In genomic region chr1:63782982-63783381, GRCh38 we compare ENCODE assay signal across 30 cellular contexts. TPM values are rescaled to one million over a fixed set of nuclear protein-coding genes. Genes with fewer than 3 reads are reported as not detected.
"Had no signal": no experiment of that assay in that cellular context is flagged by ENCODE, and none has a peak within 500 bp of the region (broad histone marks: within the 10 kb centered on the region; RNA-seq: fewer than 3 reads in every experiment).

No MANE protein-coding gene starts in this region.

- H3K4me3 ChIP-seq: adrenal gland, breast epithelium, hepatocyte, left lung, ovary, psoas muscle, right lobe of liver, skin epidermis, tibial artery had no signal

- DNase-seq: activated B cell treated with CpG ODN at 0.5 μM for 24 hours; activated CD4-positive, alpha-beta T cell treated with anti-CD3 and anti-CD28 coated beads for 36 hours; activated CD4-positive, alpha-beta T cell treated with anti-CD3 and anti-CD28 coated beads, Interleukin-2, amount 50 U/mL, for 4 hours; activated CD8-positive, alpha-beta memory T cell treated with anti-CD3 and anti-CD28 coated beads, Interleukin-2, amount 50 U/mL, for 48 hours; activated naive CD4-positive, alpha-beta T cell; activated T-cell treated with anti-CD3 and anti-CD28 coated beads, Interleukin-2, amount 50 U/mL, for 4 hours; adrenal gland; effector CD4-positive, alpha-beta T cell; glutamatergic neuron; immature natural killer cell; left lung; naive thymus-derived CD8-positive, alpha-beta T cell; ovary; psoas muscle; right lobe of liver; stimulated activated CD4-positive, alpha-beta T cell treated with anti-CD3 and anti-CD28 coated beads, Interleukin-1b, Interleukin-23, amount 100 ng/mL, for 48 hours; stimulated activated naive CD8-positive, alpha-beta T cell treated with anti-CD3 and anti-CD28 coated beads, Interleukin-15, amount 100 ng/mL, for 72 hours; T1000; tibial artery had no signal

- H3K27ac Mint-ChIP-seq: activated B cell treated with CpG ODN at 0.5 μM for 24 hours; activated CD4-positive, alpha-beta T cell treated with anti-CD3 and anti-CD28 coated beads for 36 hours; activated naive CD8-positive, alpha-beta T cell; activated T-helper 2 cell treated with anti-CD3 and anti-CD28 coated beads, Interferon-gamma antibody, Interleukin-2, Interleukin-4, amounts not matched to agents 10 μg/mL and 5 μg/mL and 100 μg/mL, durations not matched to agents 14 hours and 24 hours and 36 hours; immature natural killer cell; mesothelial cell of epicardium; naive thymus-derived CD8-positive, alpha-beta T cell; stimulated activated effector memory CD8-positive, alpha-beta T cell treated with anti-CD3 and anti-CD28 coated beads, Interleukin-12 subunit alpha, Interleukin-12 subunit beta, amount 100 ng/mL, for 72 hours; stimulated activated naive CD8-positive, alpha-beta T cell treated with anti-CD3 and anti-CD28 coated beads, Interleukin-15, amount 100 ng/mL, for 72 hours; T-helper 1 cell treated with Interleukin-12 subunit alpha and Interleukin-12 subunit beta and Interleukin-4 antibody, amounts not matched to agents 30 μg/mL and 1 μg/mL, for 36 hours had no signal

- H3K4me3 Mint-ChIP-seq: activated B cell treated with CpG ODN at 0.5 μM for 24 hours; activated CD4-positive, alpha-beta T cell treated with anti-CD3 and anti-CD28 coated beads for 36 hours; activated naive CD8-positive, alpha-beta T cell; activated T-cell treated with anti-CD3 and anti-CD28 coated beads, Interleukin-2, amount 50 U/mL, for 4 hours; immature natural killer cell; mesothelial cell of epicardium; naive thymus-derived CD8-positive, alpha-beta T cell; stimulated activated effector memory CD8-positive, alpha-beta T cell treated with anti-CD3 and anti-CD28 coated beads, Interleukin-12 subunit alpha, Interleukin-12 subunit beta, amount 100 ng/mL, for 72 hours; stimulated activated naive CD8-positive, alpha-beta T cell treated with anti-CD3 and anti-CD28 coated beads, Interleukin-15, amount 100 ng/mL, for 72 hours; T-helper 1 cell treated with Interleukin-12 subunit alpha and Interleukin-12 subunit beta and Interleukin-4 antibody, amounts not matched to agents 30 μg/mL and 1 μg/mL, for 36 hours had no signal

- ATAC-seq: activated CD4-positive, alpha-beta T cell treated with anti-CD3 and anti-CD28 coated beads for 36 hours; activated T-cell treated with anti-CD3 and anti-CD28 coated beads, Interleukin-2, amount 50 U/mL, for 4 hours; esophagus mucosa; left lung; naive thymus-derived CD8-positive, alpha-beta T cell; psoas muscle; right lobe of liver; stimulated activated effector memory CD8-positive, alpha-beta T cell treated with anti-CD3 and anti-CD28 coated beads, Interleukin-12 subunit alpha, Interleukin-12 subunit beta, amount 100 ng/mL, for 72 hours; stimulated activated naive CD8-positive, alpha-beta T cell treated with anti-CD3 and anti-CD28 coated beads, Interleukin-15, amount 100 ng/mL, for 72 hours had no signal

- H3K27ac ChIP-seq: adrenal gland, breast epithelium, hepatocyte, left lung, neutrophil, ovary, psoas muscle, right lobe of liver, skin epidermis, tibial artery had no signal

- H3K4me1 ChIP-seq: adrenal gland, breast epithelium had no signal

- H3K4me2 ChIP-seq: hepatocyte had no signal

- H3K4me1 Mint-ChIP-seq: activated B cell treated with CpG ODN at 0.5 μM for 24 hours; activated CD4-positive, alpha-beta T cell treated with anti-CD3 and anti-CD28 coated beads for 36 hours; immature natural killer cell; naive thymus-derived CD8-positive, alpha-beta T cell; stimulated activated effector memory CD8-positive, alpha-beta T cell treated with anti-CD3 and anti-CD28 coated beads, Interleukin-12 subunit alpha, Interleukin-12 subunit beta, amount 100 ng/mL, for 72 hours; stimulated activated naive CD8-positive, alpha-beta T cell treated with anti-CD3 and anti-CD28 coated beads, Interleukin-15, amount 100 ng/mL, for 72 hours had no signal

- H3K36me3 ChIP-seq: adrenal gland, breast epithelium, left lung, neutrophil, ovary, right lobe of liver, tibial artery had no signal

- H3K9me3 ChIP-seq: adrenal gland, breast epithelium, left lung, neutrophil, ovary, psoas muscle, right lobe of liver, tibial artery had no signal

- H3K36me3 Mint-ChIP-seq: activated naive CD8-positive, alpha-beta T cell; immature natural killer cell; mesothelial cell of epicardium; naive thymus-derived CD8-positive, alpha-beta T cell; stimulated activated effector memory CD8-positive, alpha-beta T cell treated with anti-CD3 and anti-CD28 coated beads, Interleukin-12 subunit alpha, Interleukin-12 subunit beta, amount 100 ng/mL, for 72 hours had no signal

- H3K27me3 ChIP-seq: adrenal gland, breast epithelium, hepatocyte, left lung, ovary, right lobe of liver, tibial artery had no signal

- H2AFZ ChIP-seq: hepatocyte had no signal

- H3K9me3 Mint-ChIP-seq: activated B cell treated with CpG ODN at 0.5 μM for 24 hours; activated T-cell treated with anti-CD3 and anti-CD28 coated beads, Interleukin-2, amount 50 U/mL, for 4 hours; activated T-helper 2 cell treated with anti-CD3 and anti-CD28 coated beads, Interferon-gamma antibody, Interleukin-2, Interleukin-4, amounts not matched to agents 10 μg/mL and 5 μg/mL and 100 μg/mL, durations not matched to agents 14 hours and 24 hours and 36 hours; immature natural killer cell; mesothelial cell of epicardium; naive thymus-derived CD8-positive, alpha-beta T cell; stimulated activated effector memory CD8-positive, alpha-beta T cell treated with anti-CD3 and anti-CD28 coated beads, Interleukin-12 subunit alpha, Interleukin-12 subunit beta, amount 100 ng/mL, for 72 hours; stimulated activated naive CD8-positive, alpha-beta T cell treated with anti-CD3 and anti-CD28 coated beads, Interleukin-15, amount 100 ng/mL, for 72 hours; T-helper 1 cell treated with Interleukin-12 subunit alpha and Interleukin-12 subunit beta and Interleukin-4 antibody, amounts not matched to agents 30 μg/mL and 1 μg/mL, for 36 hours had no signal

RNA-seq across cellular contexts. Expression of gene ROR1, which starts 9.2 kb away (rescaled TPM):
- total RNA-seq: activated CD8-positive, alpha-beta memory T cell treated with anti-CD3 and anti-CD28 coated beads for 36 hours had no signal
- polyA plus RNA-seq: naive thymus-derived CD8-positive, alpha-beta T cell had no signal
